ENCODE assay signal across 14 cellular contexts in the genomic region with DNA sequence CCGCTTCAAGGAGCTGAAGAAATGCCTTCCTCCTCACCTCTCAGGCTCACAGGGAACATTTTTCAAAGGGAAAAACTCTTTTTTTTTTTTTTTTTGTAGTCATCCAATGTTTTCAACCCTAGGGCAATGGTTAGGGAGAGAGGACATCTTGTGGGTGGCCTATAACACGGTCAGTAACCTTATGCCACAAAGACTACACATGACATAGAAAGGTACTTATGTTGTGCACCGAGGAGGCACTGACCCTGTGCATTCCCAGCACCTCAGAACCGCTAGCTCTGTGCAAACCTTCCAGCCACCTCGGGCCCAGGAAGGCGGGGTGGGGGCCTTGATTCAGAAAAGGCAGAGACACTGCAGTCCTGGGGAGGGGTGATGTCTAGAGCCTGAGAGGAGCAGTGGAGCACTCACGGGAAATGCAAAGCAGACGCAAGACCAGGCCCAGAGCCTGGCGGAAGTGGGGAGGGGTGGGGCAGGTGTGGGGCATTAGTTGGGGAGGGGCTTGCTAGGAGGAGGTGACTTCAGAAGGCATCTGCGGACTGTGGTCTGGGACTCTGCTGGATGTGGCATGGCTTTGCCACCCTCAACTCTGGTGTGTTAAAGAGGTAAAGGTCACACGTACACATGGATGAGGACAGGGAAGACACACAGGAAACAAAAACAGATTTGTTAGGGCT.
DNase-seq lines count a peak whose midpoint lies in the region; ATAC-seq and TF ChIP-seq lines count a peak whose summit lies in the region.
"Had no signal": no experiment of that assay in that cellular context is flagged by ENCODE, and none has a peak within 500 bp of the region (broad histone marks: within the 10 kb centered on the region; RNA-seq: fewer than 3 reads in every experiment).

No MANE protein-coding gene starts in this region.

- in situ Hi-C loops in G401 (cut with HindIII; ENCODE audit: low sequenced_read_pairs): no loop called here

- H3K4me3 ChIP-seq in BLaER1 treated with 17β-estradiol and CSF1 and Interleukin-3, amounts not matched to agents 10 nM and 100 nM: no peak overlapping the region
- H3K4me3 ChIP-seq in GM12864 (ENCODE audit: low read depth, low read length): no peak overlapping the region

- peak; percentile 26 for ATAC-seq in SK-N-SH treated with all-trans-retinoic acid at 6 μM for 48 hours
- no peak for ATAC-seq in HG03025 (IDR thresholded peaks at IDR 0.05; ENCODE audit: low FRiP score, unreplicated experiment)
- ATAC-seq: activated T-cell treated with anti-CD3 and anti-CD28 coated beads, Interleukin-2, amount 50 U/mL, for 4 hours had no signal

- H3K4me1 ChIP-seq in BLaER1 treated with 17β-estradiol and CSF1 and Interleukin-3, amounts not matched to agents 10 nM and 100 nM: peaks cover 12 to 36% (median 30%) of the 10 kb centered on the region in 10 experiments

- H3K9me3 ChIP-seq in BLaER1 treated with 17β-estradiol and CSF1 and Interleukin-3, amounts not matched to agents 10 nM and 100 nM (replicated peaks in 1 of 11): no peaks in the 10 kb centered on the region

- no peaks in the 10 kb centered on the region for H3K27me3 ChIP-seq in BLaER1 treated with 17β-estradiol and CSF1 and Interleukin-3, amounts not matched to agents 10 nM and 100 nM
- no peaks in the 10 kb centered on the region for H3K27me3 ChIP-seq in layer of hippocampus (ENCODE audit: control insufficient read depth, insufficient read depth, low read length)

- peak; percentile 30 for DNase-seq in GM12864 (ENCODE audit: low read depth)
- DNase-seq in NCI-H1436 treated with DMSO at 0.1 percent for 48 hours (lab: John Stamatoyannopoulos, UW): no peak
- DNase-seq in G401 (ENCODE audit: low spot score): no peak
- no peak for DNase-seq in NCI-H2171 treated with DMSO at 0.1 percent for 48 hours (lab: John Stamatoyannopoulos, UW)
- DNase-seq: activated T-cell treated with anti-CD3 and anti-CD28 coated beads, Interleukin-2, amount 50 U/mL, for 4 hours; HFFc6; SIG-M5; stimulated activated CD4-positive, alpha-beta T cell treated with anti-CD3 and anti-CD28 coated beads, Interleukin-4, amount 100 ng/mL, for 24 hours had no signal

- peak overlapping the region; percentile 35 to 81 (median 70) for H3K4me2 ChIP-seq in BLaER1 treated with 17β-estradiol and CSF1 and Interleukin-3, amounts not matched to agents 10 nM and 100 nM

- H4K20me1 ChIP-seq in BLaER1 treated with 17β-estradiol and CSF1 and Interleukin-3, amounts not matched to agents 10 nM and 100 nM: no peaks in the 10 kb centered on the region

- no peak for TF ChIP-seq CTCF in GM12864 (IDR thresholded peaks at IDR 0.05; ENCODE audit: low read depth, low read length, missing control alignments)

- H3K9ac ChIP-seq in BLaER1 treated with 17β-estradiol and CSF1 and Interleukin-3, amounts not matched to agents 10 nM and 100 nM: peak overlapping the region in 3 of 11 experiments; percentile 3 to 37 (median 31); a peak in 1 of 22 replicates

- no peaks in the 10 kb centered on the region; a peak in 1 of 22 replicates for H3K36me3 ChIP-seq in BLaER1 treated with 17β-estradiol and CSF1 and Interleukin-3, amounts not matched to agents 10 nM and 100 nM

- peak overlapping the region in 1 of 11 experiments; percentile 18; a peak in 2 of 22 replicates for H3K27ac ChIP-seq in BLaER1 treated with 17β-estradiol and CSF1 and Interleukin-3, amounts not matched to agents 10 nM and 100 nM
- H3K27ac ChIP-seq in layer of hippocampus (ENCODE audit: low read depth, low read length): peak overlapping the region; percentile 35
- H3K27ac ChIP-seq: C4-2B, VCaP had no signal

TF ChIP-seq in SK-N-SH treated with all-trans-retinoic acid at 6 μM for 48 hours, 23 proteins besides CTCF, POLR2A, EP300 and RAD21:
- TF ChIP-seq, protein P1, sequence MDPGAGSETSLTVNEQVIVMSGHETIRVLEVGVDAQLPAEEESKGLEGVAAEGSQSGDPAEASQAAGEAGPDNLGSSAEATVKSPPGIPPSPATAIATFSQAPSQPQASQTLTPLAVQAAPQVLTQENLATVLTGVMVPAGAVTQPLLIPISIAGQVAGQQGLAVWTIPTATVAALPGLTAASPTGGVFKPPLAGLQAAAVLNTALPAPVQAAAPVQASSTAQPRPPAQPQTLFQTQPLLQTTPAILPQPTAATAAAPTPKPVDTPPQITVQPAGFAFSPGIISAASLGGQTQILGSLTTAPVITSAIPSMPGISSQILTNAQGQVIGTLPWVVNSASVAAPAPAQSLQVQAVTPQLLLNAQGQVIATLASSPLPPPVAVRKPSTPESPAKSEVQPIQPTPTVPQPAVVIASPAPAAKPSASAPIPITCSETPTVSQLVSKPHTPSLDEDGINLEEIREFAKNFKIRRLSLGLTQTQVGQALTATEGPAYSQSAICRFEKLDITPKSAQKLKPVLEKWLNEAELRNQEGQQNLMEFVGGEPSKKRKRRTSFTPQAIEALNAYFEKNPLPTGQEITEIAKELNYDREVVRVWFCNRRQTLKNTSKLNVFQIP (CRISPR knock-in tag; IDR thresholded peaks at IDR 0.05; ENCODE audit: borderline replicate concordance, low read depth): no peak
- TF ChIP-seq ZFP30 (CRISPR knock-in tag; IDR thresholded peaks at IDR 0.05): no peak
- TF ChIP-seq ZNF8 (CRISPR knock-in tag; IDR thresholded peaks at IDR 0.05): no peak
- TF ChIP-seq OSR1 (CRISPR knock-in tag; IDR thresholded peaks at IDR 0.05): no peak
- no peak for TF ChIP-seq SNAI2 (CRISPR knock-in tag; IDR thresholded peaks at IDR 0.05)
- no peak for TF ChIP-seq GLIS3 (CRISPR knock-in tag; IDR thresholded peaks at IDR 0.05)
- TF ChIP-seq TOX (CRISPR knock-in tag; IDR thresholded peaks at IDR 0.05; ENCODE audit: borderline replicate concordance): no peak
- TF ChIP-seq ARNTL (CRISPR knock-in tag; IDR thresholded peaks at IDR 0.05; ENCODE audit: borderline replicate concordance, low read depth): no peak
- TF ChIP-seq PPARA (CRISPR knock-in tag; IDR thresholded peaks at IDR 0.05; ENCODE audit: borderline replicate concordance): no peak
- no peak for TF ChIP-seq BACH2 (CRISPR knock-in tag; IDR thresholded peaks at IDR 0.05; ENCODE audit: borderline replicate concordance)
- no peak for TF ChIP-seq ZC3H10 (CRISPR knock-in tag; IDR thresholded peaks at IDR 0.05)
- TF ChIP-seq, protein P2, sequence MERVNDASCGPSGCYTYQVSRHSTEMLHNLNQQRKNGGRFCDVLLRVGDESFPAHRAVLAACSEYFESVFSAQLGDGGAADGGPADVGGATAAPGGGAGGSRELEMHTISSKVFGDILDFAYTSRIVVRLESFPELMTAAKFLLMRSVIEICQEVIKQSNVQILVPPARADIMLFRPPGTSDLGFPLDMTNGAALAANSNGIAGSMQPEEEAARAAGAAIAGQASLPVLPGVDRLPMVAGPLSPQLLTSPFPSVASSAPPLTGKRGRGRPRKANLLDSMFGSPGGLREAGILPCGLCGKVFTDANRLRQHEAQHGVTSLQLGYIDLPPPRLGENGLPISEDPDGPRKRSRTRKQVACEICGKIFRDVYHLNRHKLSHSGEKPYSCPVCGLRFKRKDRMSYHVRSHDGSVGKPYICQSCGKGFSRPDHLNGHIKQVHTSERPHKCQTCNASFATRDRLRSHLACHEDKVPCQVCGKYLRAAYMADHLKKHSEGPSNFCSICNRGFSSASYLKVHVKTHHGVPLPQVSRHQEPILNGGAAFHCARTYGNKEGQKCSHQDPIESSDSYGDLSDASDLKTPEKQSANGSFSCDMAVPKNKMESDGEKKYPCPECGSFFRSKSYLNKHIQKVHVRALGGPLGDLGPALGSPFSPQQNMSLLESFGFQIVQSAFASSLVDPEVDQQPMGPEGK (CRISPR knock-in tag; IDR thresholded peaks at IDR 0.05; ENCODE audit: borderline replicate concordance): no peak
- TF ChIP-seq RARB (CRISPR knock-in tag; IDR thresholded peaks at IDR 0.05): no peak
- TF ChIP-seq TCF4 (CRISPR knock-in tag; IDR thresholded peaks at IDR 0.05; ENCODE audit: borderline replicate concordance): no peak
- TF ChIP-seq, protein P3, sequence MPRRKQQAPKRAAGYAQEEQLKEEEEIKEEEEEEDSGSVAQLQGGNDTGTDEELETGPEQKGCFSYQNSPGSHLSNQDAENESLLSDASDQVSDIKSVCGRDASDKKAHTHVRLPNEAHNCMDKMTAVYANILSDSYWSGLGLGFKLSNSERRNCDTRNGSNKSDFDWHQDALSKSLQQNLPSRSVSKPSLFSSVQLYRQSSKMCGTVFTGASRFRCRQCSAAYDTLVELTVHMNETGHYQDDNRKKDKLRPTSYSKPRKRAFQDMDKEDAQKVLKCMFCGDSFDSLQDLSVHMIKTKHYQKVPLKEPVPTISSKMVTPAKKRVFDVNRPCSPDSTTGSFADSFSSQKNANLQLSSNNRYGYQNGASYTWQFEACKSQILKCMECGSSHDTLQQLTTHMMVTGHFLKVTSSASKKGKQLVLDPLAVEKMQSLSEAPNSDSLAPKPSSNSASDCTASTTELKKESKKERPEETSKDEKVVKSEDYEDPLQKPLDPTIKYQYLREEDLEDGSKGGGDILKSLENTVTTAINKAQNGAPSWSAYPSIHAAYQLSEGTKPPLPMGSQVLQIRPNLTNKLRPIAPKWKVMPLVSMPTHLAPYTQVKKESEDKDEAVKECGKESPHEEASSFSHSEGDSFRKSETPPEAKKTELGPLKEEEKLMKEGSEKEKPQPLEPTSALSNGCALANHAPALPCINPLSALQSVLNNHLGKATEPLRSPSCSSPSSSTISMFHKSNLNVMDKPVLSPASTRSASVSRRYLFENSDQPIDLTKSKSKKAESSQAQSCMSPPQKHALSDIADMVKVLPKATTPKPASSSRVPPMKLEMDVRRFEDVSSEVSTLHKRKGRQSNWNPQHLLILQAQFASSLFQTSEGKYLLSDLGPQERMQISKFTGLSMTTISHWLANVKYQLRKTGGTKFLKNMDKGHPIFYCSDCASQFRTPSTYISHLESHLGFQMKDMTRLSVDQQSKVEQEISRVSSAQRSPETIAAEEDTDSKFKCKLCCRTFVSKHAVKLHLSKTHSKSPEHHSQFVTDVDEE (CRISPR knock-in tag; IDR thresholded peaks at IDR 0.05): no peak
- no peak for TF ChIP-seq ESRRG (CRISPR knock-in tag; IDR thresholded peaks at IDR 0.05)
- no peak for TF ChIP-seq ISL1 (CRISPR knock-in tag; IDR thresholded peaks at IDR 0.05)
- TF ChIP-seq, protein P4, sequence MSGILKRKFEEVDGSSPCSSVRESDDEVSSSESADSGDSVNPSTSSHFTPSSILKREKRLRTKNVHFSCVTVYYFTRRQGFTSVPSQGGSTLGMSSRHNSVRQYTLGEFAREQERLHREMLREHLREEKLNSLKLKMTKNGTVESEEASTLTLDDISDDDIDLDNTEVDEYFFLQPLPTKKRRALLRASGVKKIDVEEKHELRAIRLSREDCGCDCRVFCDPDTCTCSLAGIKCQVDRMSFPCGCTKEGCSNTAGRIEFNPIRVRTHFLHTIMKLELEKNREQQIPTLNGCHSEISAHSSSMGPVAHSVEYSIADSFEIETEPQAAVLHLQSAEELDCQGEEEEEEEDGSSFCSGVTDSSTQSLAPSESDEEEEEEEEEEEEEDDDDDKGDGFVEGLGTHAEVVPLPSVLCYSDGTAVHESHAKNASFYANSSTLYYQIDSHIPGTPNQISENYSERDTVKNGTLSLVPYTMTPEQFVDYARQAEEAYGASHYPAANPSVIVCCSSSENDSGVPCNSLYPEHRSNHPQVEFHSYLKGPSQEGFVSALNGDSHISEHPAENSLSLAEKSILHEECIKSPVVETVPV (CRISPR knock-in tag; IDR thresholded peaks at IDR 0.05): no peak
- TF ChIP-seq ZFP3 (CRISPR knock-in tag; IDR thresholded peaks at IDR 0.05): no peak
